ENCODE assay signal across 1 cellular context in genomic region chr19:53824134-53824611, GRCh38.
TF ChIP-seq lines count a peak whose summit lies in the region.

A gene with protein sequence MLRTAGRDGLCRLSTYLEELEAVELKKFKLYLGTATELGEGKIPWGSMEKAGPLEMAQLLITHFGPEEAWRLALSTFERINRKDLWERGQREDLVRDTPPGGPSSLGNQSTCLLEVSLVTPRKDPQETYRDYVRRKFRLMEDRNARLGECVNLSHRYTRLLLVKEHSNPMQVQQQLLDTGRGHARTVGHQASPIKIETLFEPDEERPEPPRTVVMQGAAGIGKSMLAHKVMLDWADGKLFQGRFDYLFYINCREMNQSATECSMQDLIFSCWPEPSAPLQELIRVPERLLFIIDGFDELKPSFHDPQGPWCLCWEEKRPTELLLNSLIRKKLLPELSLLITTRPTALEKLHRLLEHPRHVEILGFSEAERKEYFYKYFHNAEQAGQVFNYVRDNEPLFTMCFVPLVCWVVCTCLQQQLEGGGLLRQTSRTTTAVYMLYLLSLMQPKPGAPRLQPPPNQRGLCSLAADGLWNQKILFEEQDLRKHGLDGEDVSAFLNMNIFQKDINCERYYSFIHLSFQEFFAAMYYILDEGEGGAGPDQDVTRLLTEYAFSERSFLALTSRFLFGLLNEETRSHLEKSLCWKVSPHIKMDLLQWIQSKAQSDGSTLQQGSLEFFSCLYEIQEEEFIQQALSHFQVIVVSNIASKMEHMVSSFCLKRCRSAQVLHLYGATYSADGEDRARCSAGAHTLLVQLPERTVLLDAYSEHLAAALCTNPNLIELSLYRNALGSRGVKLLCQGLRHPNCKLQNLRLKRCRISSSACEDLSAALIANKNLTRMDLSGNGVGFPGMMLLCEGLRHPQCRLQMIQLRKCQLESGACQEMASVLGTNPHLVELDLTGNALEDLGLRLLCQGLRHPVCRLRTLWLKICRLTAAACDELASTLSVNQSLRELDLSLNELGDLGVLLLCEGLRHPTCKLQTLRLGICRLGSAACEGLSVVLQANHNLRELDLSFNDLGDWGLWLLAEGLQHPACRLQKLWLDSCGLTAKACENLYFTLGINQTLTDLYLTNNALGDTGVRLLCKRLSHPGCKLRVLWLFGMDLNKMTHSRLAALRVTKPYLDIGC (minus strand): TSS chr19:53824314. CDS start chr19:53824174, 140 bp downstream.

TF ChIP-seq in K562, 482 proteins besides CTCF, POLR2A, EP300 and RAD21 (continued from another document and continues in another):
- no peak for TF ChIP-seq ZNF778 (CRISPR knock-in tag; IDR thresholded peaks at IDR 0.05)
- no peak for TF ChIP-seq TEAD4 (IDR thresholded peaks at IDR 0.05; ENCODE audit: low read length)
- no peak for TF ChIP-seq TEAD4 (CRISPR knock-in tag; IDR thresholded peaks at IDR 0.05; ENCODE audit: borderline replicate concordance)
- no peak for TF ChIP-seq SMC3 (conservative IDR thresholded peaks at IDR 0.05; ENCODE audit: insufficient read depth, low read depth, low read length)
- peak; percentile 39; the same call in 1 of the 2 replicates for TF ChIP-seq CTBP1 (IDR thresholded peaks at IDR 0.05; ENCODE audit: borderline replicate concordance)
- TF ChIP-seq RCOR1 (IDR thresholded peaks at IDR 0.05; ENCODE audit: borderline replicate concordance in 1 of 2, low read depth in 2 of 2, low read length in 2 of 2), result 0 out of 4 replicates have a peak, but pooled peaks of 1 of the 2 experiments have one; percentile 35
- TF ChIP-seq, protein P1, sequence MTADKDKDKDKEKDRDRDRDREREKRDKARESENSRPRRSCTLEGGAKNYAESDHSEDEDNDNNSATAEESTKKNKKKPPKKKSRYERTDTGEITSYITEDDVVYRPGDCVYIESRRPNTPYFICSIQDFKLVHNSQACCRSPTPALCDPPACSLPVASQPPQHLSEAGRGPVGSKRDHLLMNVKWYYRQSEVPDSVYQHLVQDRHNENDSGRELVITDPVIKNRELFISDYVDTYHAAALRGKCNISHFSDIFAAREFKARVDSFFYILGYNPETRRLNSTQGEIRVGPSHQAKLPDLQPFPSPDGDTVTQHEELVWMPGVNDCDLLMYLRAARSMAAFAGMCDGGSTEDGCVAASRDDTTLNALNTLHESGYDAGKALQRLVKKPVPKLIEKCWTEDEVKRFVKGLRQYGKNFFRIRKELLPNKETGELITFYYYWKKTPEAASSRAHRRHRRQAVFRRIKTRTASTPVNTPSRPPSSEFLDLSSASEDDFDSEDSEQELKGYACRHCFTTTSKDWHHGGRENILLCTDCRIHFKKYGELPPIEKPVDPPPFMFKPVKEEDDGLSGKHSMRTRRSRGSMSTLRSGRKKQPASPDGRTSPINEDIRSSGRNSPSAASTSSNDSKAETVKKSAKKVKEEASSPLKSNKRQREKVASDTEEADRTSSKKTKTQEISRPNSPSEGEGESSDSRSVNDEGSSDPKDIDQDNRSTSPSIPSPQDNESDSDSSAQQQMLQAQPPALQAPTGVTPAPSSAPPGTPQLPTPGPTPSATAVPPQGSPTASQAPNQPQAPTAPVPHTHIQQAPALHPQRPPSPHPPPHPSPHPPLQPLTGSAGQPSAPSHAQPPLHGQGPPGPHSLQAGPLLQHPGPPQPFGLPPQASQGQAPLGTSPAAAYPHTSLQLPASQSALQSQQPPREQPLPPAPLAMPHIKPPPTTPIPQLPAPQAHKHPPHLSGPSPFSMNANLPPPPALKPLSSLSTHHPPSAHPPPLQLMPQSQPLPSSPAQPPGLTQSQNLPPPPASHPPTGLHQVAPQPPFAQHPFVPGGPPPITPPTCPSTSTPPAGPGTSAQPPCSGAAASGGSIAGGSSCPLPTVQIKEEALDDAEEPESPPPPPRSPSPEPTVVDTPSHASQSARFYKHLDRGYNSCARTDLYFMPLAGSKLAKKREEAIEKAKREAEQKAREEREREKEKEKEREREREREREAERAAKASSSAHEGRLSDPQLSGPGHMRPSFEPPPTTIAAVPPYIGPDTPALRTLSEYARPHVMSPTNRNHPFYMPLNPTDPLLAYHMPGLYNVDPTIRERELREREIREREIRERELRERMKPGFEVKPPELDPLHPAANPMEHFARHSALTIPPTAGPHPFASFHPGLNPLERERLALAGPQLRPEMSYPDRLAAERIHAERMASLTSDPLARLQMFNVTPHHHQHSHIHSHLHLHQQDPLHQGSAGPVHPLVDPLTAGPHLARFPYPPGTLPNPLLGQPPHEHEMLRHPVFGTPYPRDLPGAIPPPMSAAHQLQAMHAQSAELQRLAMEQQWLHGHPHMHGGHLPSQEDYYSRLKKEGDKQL (CRISPR knock-in tag; IDR thresholded peaks at IDR 0.05; ENCODE audit: borderline replicate concordance), result no peak
- no peak for TF ChIP-seq ZNF444 (CRISPR knock-in tag; IDR thresholded peaks at IDR 0.05)
- no peak for TF ChIP-seq E2F3 (CRISPR knock-in tag; IDR thresholded peaks at IDR 0.05)
- no peak for TF ChIP-seq ZNF239 (CRISPR knock-in tag; IDR thresholded peaks at IDR 0.05)
- TF ChIP-seq TAF15 (IDR thresholded peaks at IDR 0.05; ENCODE audit: low read depth, low read length), result no peak
- TF ChIP-seq ASH1L (IDR thresholded peaks at IDR 0.05; ENCODE audit: borderline replicate concordance, low read depth, partially characterized antibody), result no peak
- TF ChIP-seq SMARCA5 (IDR thresholded peaks at IDR 0.05), result no peak
- no peak for TF ChIP-seq SUPT5H (IDR thresholded peaks at IDR 0.05)
- TF ChIP-seq MIER1 (IDR thresholded peaks at IDR 0.05; ENCODE audit: low read depth), result no peak
- TF ChIP-seq U2AF1 (optimal IDR thresholded peaks at IDR 0.05; ENCODE audit: low read depth, low read length), result no peak
- TF ChIP-seq RFX1 (IDR thresholded peaks at IDR 0.05), result no peak
- TF ChIP-seq MTA2 (IDR thresholded peaks at IDR 0.05; ENCODE audit: low read depth), result no peak
- no peak for TF ChIP-seq MAFG (tag; conservative IDR thresholded peaks at IDR 0.05)
- TF ChIP-seq LCOR (CRISPR knock-in tag; IDR thresholded peaks at IDR 0.05), result no peak
- TF ChIP-seq NFE2 (IDR thresholded peaks at IDR 0.05; ENCODE audit: low read depth), result peak; percentile 67
- no peak for TF ChIP-seq ZFPM2 (CRISPR knock-in tag; IDR thresholded peaks at IDR 0.05)
- no peak for TF ChIP-seq SAP30 (IDR thresholded peaks at IDR 0.05; ENCODE audit: borderline replicate concordance, insufficient read depth, low read depth, low read length, poor library complexity, severe bottlenecking)
- no peak for TF ChIP-seq ETS2 (tag; IDR thresholded peaks at IDR 0.05; ENCODE audit: borderline replicate concordance, poor library complexity, severe bottlenecking)
- TF ChIP-seq CEBPG (CRISPR knock-in tag; IDR thresholded peaks at IDR 0.05), result peak; percentile 56; the same call in 1 of the 2 replicates
- peak; percentile 61 to 70 for TF ChIP-seq CEBPG (tag; conservative IDR thresholded peaks at IDR 0.05 in 1 of 2, IDR thresholded peaks at IDR 0.05 in 1 of 2)
- TF ChIP-seq SMAD4 (CRISPR knock-in tag; conservative IDR thresholded peaks at IDR 0.05), result no peak
- no peak for TF ChIP-seq CHD4 (IDR thresholded peaks at IDR 0.05; ENCODE audit: insufficient read depth, insufficient replicate concordance, low read depth, low read length, poor library complexity, severe bottlenecking)
- TF ChIP-seq, protein P2, sequence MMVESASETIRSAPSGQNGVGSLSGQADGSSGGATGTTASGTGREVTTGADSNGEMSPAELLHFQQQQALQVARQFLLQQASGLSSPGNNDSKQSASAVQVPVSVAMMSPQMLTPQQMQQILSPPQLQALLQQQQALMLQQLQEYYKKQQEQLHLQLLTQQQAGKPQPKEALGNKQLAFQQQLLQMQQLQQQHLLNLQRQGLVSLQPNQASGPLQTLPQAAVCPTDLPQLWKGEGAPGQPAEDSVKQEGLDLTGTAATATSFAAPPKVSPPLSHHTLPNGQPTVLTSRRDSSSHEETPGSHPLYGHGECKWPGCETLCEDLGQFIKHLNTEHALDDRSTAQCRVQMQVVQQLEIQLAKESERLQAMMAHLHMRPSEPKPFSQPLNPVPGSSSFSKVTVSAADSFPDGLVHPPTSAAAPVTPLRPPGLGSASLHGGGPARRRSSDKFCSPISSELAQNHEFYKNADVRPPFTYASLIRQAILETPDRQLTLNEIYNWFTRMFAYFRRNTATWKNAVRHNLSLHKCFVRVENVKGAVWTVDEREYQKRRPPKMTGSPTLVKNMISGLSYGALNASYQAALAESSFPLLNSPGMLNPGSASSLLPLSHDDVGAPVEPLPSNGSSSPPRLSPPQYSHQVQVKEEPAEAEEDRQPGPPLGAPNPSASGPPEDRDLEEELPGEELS (CRISPR knock-in tag; IDR thresholded peaks at IDR 0.05; ENCODE audit: borderline replicate concordance), result no peak
- TF ChIP-seq HDAC8 (tag; IDR thresholded peaks at IDR 0.05), result no peak
- TF ChIP-seq BDP1 (IDR thresholded peaks at IDR 0.05; ENCODE audit: insufficient read depth, insufficient read length), result no peak
- TF ChIP-seq RBM22 (IDR thresholded peaks at IDR 0.05; ENCODE audit: low read depth, low read length, poor library complexity, severe bottlenecking), result no peak
- TF ChIP-seq NRF1 (conservative IDR thresholded peaks at IDR 0.05 in 1 of 2, IDR thresholded peaks at IDR 0.05 in 1 of 2), result 0 out of 4 replicates have a peak, but pooled peaks of 1 of the 2 experiments have one; percentile 7
- no peak for TF ChIP-seq TAF9B (IDR thresholded peaks at IDR 0.05; ENCODE audit: partially characterized antibody)
- TF ChIP-seq, protein P3, sequence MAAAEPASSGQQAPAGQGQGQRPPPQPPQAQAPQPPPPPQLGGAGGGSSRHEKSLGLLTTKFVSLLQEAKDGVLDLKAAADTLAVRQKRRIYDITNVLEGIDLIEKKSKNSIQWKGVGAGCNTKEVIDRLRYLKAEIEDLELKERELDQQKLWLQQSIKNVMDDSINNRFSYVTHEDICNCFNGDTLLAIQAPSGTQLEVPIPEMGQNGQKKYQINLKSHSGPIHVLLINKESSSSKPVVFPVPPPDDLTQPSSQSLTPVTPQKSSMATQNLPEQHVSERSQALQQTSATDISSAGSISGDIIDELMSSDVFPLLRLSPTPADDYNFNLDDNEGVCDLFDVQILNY (CRISPR knock-in tag; IDR thresholded peaks at IDR 0.05), result no peak
- no peak for TF ChIP-seq ATF1 (CRISPR knock-in tag; IDR thresholded peaks at IDR 0.05)
- TF ChIP-seq ATF1 (tag; IDR thresholded peaks at IDR 0.05), result no peak
- no peak for TF ChIP-seq BRD4 (IDR thresholded peaks at IDR 0.05)
- 0 out of 2 replicates have a peak, but pooled peaks have one; percentile 7 for TF ChIP-seq C11orf30 (IDR thresholded peaks at IDR 0.05; ENCODE audit: low read depth)
- 0 out of 4 replicates have a peak, but pooled peaks of 1 of the 2 experiments have one; percentile 58 for TF ChIP-seq ETV6 (IDR thresholded peaks at IDR 0.05; ENCODE audit: borderline replicate concordance in 1 of 2, low read depth in 2 of 2, low read length in 1 of 2)
- TF ChIP-seq ETV6 (CRISPR knock-in tag; IDR thresholded peaks at IDR 0.05; ENCODE audit: borderline replicate concordance), result no peak
- TF ChIP-seq HINFP (tag; conservative IDR thresholded peaks at IDR 0.05; ENCODE audit: low read depth), result no peak
- TF ChIP-seq, protein P4, sequence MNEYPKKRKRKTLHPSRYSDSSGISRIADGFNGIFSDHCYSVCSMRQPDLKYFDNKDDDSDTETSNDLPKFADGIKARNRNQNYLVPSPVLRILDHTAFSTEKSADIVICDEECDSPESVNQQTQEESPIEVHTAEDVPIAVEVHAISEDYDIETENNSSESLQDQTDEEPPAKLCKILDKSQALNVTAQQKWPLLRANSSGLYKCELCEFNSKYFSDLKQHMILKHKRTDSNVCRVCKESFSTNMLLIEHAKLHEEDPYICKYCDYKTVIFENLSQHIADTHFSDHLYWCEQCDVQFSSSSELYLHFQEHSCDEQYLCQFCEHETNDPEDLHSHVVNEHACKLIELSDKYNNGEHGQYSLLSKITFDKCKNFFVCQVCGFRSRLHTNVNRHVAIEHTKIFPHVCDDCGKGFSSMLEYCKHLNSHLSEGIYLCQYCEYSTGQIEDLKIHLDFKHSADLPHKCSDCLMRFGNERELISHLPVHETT (CRISPR knock-in tag; conservative IDR thresholded peaks at IDR 0.05 in 1 of 2, IDR thresholded peaks at IDR 0.05 in 1 of 2), result no peak
- TF ChIP-seq, protein P5, sequence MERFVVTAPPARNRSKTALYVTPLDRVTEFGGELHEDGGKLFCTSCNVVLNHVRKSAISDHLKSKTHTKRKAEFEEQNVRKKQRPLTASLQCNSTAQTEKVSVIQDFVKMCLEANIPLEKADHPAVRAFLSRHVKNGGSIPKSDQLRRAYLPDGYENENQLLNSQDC (CRISPR knock-in tag; IDR thresholded peaks at IDR 0.05), result no peak
- TF ChIP-seq ARID3B (CRISPR knock-in tag; IDR thresholded peaks at IDR 0.05; ENCODE audit: borderline replicate concordance), result no peak
